Comparison of ENCODE assay signal across 8 cellular contexts in genomic region chr11:95789506-95790122, GRCh38. TPM values are rescaled to one million over a fixed set of nuclear protein-coding genes. Genes with fewer than 3 reads are reported as not detected.
A peak's percentile ranks its signal among the peaks of the same experiment; 100 is the strongest.
DNase-seq lines count a peak whose midpoint lies in the region; ATAC-seq, FAIRE-seq and TF ChIP-seq lines count a peak whose summit lies in the region.

Gene FAM76B, minus strand, starts transcription at chr11:95789782. Its CDS starts 304 bp downstream, at chr11:95789478.

- FAIRE-seq in GM18507 (lab: Jason Lieb, UNC) = peak; percentile 99

- H3K4me3 ChIP-seq in astrocyte of the cerebellum (ENCODE audit: low read depth, low read length) (peak within 1 kb of the TSS; percentile 90), rectal smooth muscle tissue (ENCODE audit: low read length) (peak within 1 kb of the TSS; percentile 100), aorta (ENCODE audit: low read length in 2 of 2) (peak within 1 kb of the TSS; percentile 85 to 89)

- TF ChIP-seq CTCF in astrocyte of the cerebellum (IDR thresholded peaks at IDR 0.05; ENCODE audit: low read depth, low read length, missing control alignments) = no peak

- peak; percentile 83 for DNase-seq in GM18507 (ENCODE audit: extremely low spot score, insufficient read length, low read depth)
- peak; percentile 90 for DNase-seq in NCI-H2029 treated with DMSO at 0.1 percent for 48 hours (lab: John Stamatoyannopoulos, UW)
- DNase-seq in T-helper 9 cell = peak; percentile 92
- peak; percentile 99 for DNase-seq in astrocyte of the cerebellum (ENCODE audit: low read depth)
- DNase-seq in hepatic stellate cell (ENCODE audit: low spot score) = peak; percentile 91
- DNase-seq in aorta = peak; percentile 98

- H3K36me3 ChIP-seq in rectal smooth muscle tissue (ENCODE audit: control insufficient read depth, insufficient read depth, low read length) (no peaks in the 10 kb centered on the region), aorta (ENCODE audit: control insufficient read depth in 1 of 2, insufficient read depth in 2 of 2, low read length in 1 of 2) (peaks cover 0 to 4% of the 10 kb centered on the region in 2 donors)

- intact Hi-C loops in aorta (cut with DNase I) = no loop called here

- peaks cover 23% of the 10 kb centered on the region for H3K4me1 ChIP-seq in rectal smooth muscle tissue (ENCODE audit: control insufficient read depth, insufficient read depth, low read length)
- peaks cover 0 to 2% of the 10 kb centered on the region in 2 donors for H3K4me1 ChIP-seq in aorta (ENCODE audit: control insufficient read depth in 1 of 2, insufficient read depth in 2 of 2, low read length in 2 of 2)

- 1% methylated on average over 53 to 62 of the region's 62 CpGs for WGBS in aorta, 2 donors

- H3K27me3 ChIP-seq in rectal smooth muscle tissue (ENCODE audit: control insufficient read depth, insufficient read depth, low read length) (no peaks in the 10 kb centered on the region), aorta (ENCODE audit: control insufficient read depth in 1 of 2, insufficient read depth in 2 of 2, low read length in 1 of 2) (no peaks in the 10 kb centered on the region)

- peak; percentile 67 for ATAC-seq in HG02981 (IDR thresholded peaks at IDR 0.05; ENCODE audit: unreplicated experiment)
- ATAC-seq in aorta (ENCODE audit: low FRiP score) = peak; percentile 97

- H3K9me3 ChIP-seq in aorta (ENCODE audit: control insufficient read depth, low read length) = no peaks in the 10 kb centered on the region

- H3K9ac ChIP-seq in rectal smooth muscle tissue (ENCODE audit: low read length) = peak within 1 kb of the TSS; percentile 97

- in situ Hi-C loops in astrocyte of the cerebellum (cut with HindIII; ENCODE audit: low sequenced_read_pairs) = no loop called here

- H3K27ac ChIP-seq in rectal smooth muscle tissue (ENCODE audit: low read depth, low read length) (peak within 1 kb of the TSS; percentile 100), aorta (ENCODE audit: low read depth in 1 of 2, low read length in 2 of 2) (peak within 1 kb of the TSS; percentile 58 to 97)

RNA-seq across cellular contexts. Expression of gene FAM76B, which starts in this region (rescaled TPM):
- total RNA-seq in aorta = 10 to 100 TPM; 22.6 to 33.4 TPM
- 10 to 100 TPM in 1 of 2 donors, 1 to 10 TPM in 1; 6.9 to 22.2 TPM for polyA plus RNA-seq in aorta

Comparison
In these comparisons a context has a peak if more than half of its experiments do, and no peak if none do; other contexts are left out.
1. Peak in every context shown above with its lines: DNase-seq, ATAC-seq, H3K4me3 ChIP-seq and H3K27ac ChIP-seq.